In the genomic region with DNA sequence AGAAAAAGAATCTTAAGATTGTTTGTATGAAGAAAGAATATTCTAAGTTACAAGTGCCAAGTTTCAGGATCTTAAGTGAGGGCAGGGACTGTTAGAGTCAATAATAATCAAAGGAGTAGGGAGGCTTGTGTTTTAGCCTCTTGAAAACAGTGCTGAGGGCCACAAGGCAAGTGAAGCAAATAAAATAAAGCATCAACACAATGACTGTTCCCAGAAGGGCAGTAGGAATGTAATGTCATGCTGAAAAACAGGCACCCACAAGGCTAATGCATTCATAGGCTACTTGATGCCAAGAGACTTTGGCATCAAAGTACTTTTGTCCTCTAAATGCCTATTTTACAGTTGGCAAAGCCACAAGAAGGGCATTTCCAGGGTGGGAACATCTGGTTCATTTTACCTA, we compare ENCODE assay signal across 22 cellular contexts. TPM values are rescaled to one million over a fixed set of nuclear protein-coding genes. Genes with fewer than 3 reads are reported as not detected.
A peak's percentile ranks its signal among the peaks of the same experiment; 100 is the strongest.
DNase-seq lines count a peak whose midpoint lies in the region; ATAC-seq and TF ChIP-seq lines count a peak whose summit lies in the region.
"Had no signal": no experiment of that assay in that cellular context is flagged by ENCODE, and none has a peak within 500 bp of the region (broad histone marks: within the 10 kb centered on the region; RNA-seq: fewer than 3 reads in every experiment).

No MANE protein-coding gene starts in this region.

- TF ChIP-seq CTCF in glutamatergic neuron (IDR thresholded peaks at IDR 0.05; ENCODE audit: partially characterized antibody, unreplicated experiment): no peak

- ATAC-seq in GM21447 (IDR thresholded peaks at IDR 0.05; ENCODE audit: unreplicated experiment): no peak
- ATAC-seq in HG02884 (IDR thresholded peaks at IDR 0.05; ENCODE audit: unreplicated experiment): no peak
- no peak for ATAC-seq in GM18868 (IDR thresholded peaks at IDR 0.05; ENCODE audit: unreplicated experiment)
- ATAC-seq: HCT116 had no signal

- H3K4me1 Mint-ChIP-seq in glutamatergic neuron (ENCODE audit: low read depth, unreplicated experiment): peaks cover 24% of the 10 kb centered on the region

- H3K27ac Mint-ChIP-seq in glutamatergic neuron (ENCODE audit: unreplicated experiment): no peak overlapping the region
- H3K27ac Mint-ChIP-seq: CD4-positive, alpha-beta T cell had no signal

- H3K36me3 Mint-ChIP-seq in glutamatergic neuron (ENCODE audit: unreplicated experiment): no peaks in the 10 kb centered on the region

- H3K27me3 Mint-ChIP-seq in glutamatergic neuron (ENCODE audit: unreplicated experiment): no peaks in the 10 kb centered on the region

- peak overlapping the region; percentile 38 for H3K4me3 Mint-ChIP-seq in glutamatergic neuron (ENCODE audit: unreplicated experiment)
- H3K4me3 Mint-ChIP-seq: CD4-positive, alpha-beta T cell had no signal

- peak; percentile 75 for DNase-seq in DMS 273 (lab: John Stamatoyannopoulos, UW; ENCODE audit: unreplicated experiment)
- DNase-seq in DMS79 treated with DMSO at 0.1 percent for 48 hours (lab: John Stamatoyannopoulos, UW): peak; percentile 98
- peak; percentile 85 for DNase-seq in NCI-H446 treated with DMSO at 0.1 percent for 48 hours (lab: John Stamatoyannopoulos, UW)
- DNase-seq in glutamatergic neuron: no peak
- no peak for DNase-seq in NCI-H1417 (lab: John Stamatoyannopoulos, UW)
- DNase-seq: CD4-positive, alpha-beta T cell; COR-L47; DND-41; NCI-H1048; NCI-H1436; NCI-H187 treated with DMSO at 0.1 percent for 48 hours; NCI-H345; NCI-H526; NCI-H82; Right ventricle myocardium superior; RPMI8226 had no signal

- H3K9me3 Mint-ChIP-seq in glutamatergic neuron (ENCODE audit: unreplicated experiment): peaks cover 5% of the 10 kb centered on the region
- H3K9me3 Mint-ChIP-seq: CD4-positive, alpha-beta T cell had no signal

RNA-seq across cellular contexts. Expression of gene RAB39A, which starts 22.9 kb away (rescaled TPM):
- 21.9 TPM for total RNA-seq in glutamatergic neuron (ENCODE audit: unreplicated experiment)
- total RNA-seq: CD4-positive, alpha-beta T cell; HT-29; SJSA1 had no signal

RNA-seq across cellular contexts. Expression of gene CUL5, which starts 57.6 kb away (rescaled TPM):
- 40.5 TPM for total RNA-seq in glutamatergic neuron (ENCODE audit: unreplicated experiment)

Comparison
In these comparisons a context has a peak if more than half of its experiments do, and no peak if none do; other contexts are left out.
1. DNase-seq: peak in DMS 273 (single experiment), DMS79 treated with DMSO at 0.1 percent for 48 hours (single experiment) and NCI-H446 treated with DMSO at 0.1 percent for 48 hours (single experiment); none in glutamatergic neuron (single experiment) and NCI-H1417 (0 of 3).